ENCODE assay signal across 1 cellular context in the genomic region with DNA sequence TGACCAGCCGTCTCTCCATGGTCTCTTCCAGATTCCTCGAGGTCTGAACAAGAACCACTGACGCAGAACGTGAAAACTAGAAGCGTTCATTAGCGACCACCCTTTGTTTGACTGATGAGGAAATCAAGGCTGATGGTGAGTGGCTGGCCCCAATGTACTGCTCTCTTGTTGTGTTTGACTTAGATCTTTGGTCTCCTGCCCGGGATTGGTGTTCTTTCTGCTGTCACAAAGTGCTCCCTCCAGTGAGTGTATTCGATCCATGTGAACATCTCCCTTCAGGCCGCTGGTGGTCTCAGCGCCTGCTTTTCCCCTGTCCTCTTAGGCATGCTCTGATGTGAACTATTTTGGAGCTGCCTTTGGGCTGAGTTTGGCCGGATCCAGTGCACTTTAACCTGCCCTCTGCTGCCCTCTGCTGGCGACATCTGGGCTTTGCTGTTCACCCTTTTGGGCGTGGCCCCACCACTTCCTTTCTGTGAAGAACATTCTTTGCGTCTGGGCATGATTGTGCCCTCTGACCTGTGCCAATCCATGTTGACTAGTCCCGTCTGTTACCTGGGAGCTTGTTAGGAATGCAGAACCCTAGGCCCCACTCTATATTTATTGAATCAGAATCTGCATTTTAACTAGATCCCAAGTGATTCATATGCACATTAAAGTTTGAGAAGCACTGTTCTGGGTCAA.
A peak's percentile ranks its signal among the peaks of the same experiment; 100 is the strongest.
TF ChIP-seq lines count a peak whose summit lies in the region.

No MANE protein-coding gene starts in this region.

TF ChIP-seq in HepG2, 621 proteins besides CTCF, POLR2A, EP300 and RAD21 (continued from another document and continues in another):
- TF ChIP-seq, protein P1, sequence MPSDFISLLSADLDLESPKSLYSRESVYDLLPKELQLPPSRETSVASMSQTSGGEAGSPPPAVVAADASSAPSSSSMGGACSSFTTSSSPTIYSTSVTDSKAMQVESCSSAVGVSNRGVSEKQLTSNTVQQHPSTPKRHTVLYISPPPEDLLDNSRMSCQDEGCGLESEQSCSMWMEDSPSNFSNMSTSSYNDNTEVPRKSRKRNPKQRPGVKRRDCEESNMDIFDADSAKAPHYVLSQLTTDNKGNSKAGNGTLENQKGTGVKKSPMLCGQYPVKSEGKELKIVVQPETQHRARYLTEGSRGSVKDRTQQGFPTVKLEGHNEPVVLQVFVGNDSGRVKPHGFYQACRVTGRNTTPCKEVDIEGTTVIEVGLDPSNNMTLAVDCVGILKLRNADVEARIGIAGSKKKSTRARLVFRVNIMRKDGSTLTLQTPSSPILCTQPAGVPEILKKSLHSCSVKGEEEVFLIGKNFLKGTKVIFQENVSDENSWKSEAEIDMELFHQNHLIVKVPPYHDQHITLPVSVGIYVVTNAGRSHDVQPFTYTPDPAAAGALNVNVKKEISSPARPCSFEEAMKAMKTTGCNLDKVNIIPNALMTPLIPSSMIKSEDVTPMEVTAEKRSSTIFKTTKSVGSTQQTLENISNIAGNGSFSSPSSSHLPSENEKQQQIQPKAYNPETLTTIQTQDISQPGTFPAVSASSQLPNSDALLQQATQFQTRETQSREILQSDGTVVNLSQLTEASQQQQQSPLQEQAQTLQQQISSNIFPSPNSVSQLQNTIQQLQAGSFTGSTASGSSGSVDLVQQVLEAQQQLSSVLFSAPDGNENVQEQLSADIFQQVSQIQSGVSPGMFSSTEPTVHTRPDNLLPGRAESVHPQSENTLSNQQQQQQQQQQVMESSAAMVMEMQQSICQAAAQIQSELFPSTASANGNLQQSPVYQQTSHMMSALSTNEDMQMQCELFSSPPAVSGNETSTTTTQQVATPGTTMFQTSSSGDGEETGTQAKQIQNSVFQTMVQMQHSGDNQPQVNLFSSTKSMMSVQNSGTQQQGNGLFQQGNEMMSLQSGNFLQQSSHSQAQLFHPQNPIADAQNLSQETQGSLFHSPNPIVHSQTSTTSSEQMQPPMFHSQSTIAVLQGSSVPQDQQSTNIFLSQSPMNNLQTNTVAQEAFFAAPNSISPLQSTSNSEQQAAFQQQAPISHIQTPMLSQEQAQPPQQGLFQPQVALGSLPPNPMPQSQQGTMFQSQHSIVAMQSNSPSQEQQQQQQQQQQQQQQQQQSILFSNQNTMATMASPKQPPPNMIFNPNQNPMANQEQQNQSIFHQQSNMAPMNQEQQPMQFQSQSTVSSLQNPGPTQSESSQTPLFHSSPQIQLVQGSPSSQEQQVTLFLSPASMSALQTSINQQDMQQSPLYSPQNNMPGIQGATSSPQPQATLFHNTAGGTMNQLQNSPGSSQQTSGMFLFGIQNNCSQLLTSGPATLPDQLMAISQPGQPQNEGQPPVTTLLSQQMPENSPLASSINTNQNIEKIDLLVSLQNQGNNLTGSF (CRISPR knock-in tag; IDR thresholded peaks at IDR 0.05), result no peak
- TF ChIP-seq DNMT1 (CRISPR knock-in tag; IDR thresholded peaks at IDR 0.05), result peak; percentile 99
- TF ChIP-seq, protein P2, sequence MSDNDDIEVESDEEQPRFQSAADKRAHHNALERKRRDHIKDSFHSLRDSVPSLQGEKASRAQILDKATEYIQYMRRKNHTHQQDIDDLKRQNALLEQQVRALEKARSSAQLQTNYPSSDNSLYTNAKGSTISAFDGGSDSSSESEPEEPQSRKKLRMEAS (IDR thresholded peaks at IDR 0.05), result peak; percentile 79
- TF ChIP-seq, protein P3, sequence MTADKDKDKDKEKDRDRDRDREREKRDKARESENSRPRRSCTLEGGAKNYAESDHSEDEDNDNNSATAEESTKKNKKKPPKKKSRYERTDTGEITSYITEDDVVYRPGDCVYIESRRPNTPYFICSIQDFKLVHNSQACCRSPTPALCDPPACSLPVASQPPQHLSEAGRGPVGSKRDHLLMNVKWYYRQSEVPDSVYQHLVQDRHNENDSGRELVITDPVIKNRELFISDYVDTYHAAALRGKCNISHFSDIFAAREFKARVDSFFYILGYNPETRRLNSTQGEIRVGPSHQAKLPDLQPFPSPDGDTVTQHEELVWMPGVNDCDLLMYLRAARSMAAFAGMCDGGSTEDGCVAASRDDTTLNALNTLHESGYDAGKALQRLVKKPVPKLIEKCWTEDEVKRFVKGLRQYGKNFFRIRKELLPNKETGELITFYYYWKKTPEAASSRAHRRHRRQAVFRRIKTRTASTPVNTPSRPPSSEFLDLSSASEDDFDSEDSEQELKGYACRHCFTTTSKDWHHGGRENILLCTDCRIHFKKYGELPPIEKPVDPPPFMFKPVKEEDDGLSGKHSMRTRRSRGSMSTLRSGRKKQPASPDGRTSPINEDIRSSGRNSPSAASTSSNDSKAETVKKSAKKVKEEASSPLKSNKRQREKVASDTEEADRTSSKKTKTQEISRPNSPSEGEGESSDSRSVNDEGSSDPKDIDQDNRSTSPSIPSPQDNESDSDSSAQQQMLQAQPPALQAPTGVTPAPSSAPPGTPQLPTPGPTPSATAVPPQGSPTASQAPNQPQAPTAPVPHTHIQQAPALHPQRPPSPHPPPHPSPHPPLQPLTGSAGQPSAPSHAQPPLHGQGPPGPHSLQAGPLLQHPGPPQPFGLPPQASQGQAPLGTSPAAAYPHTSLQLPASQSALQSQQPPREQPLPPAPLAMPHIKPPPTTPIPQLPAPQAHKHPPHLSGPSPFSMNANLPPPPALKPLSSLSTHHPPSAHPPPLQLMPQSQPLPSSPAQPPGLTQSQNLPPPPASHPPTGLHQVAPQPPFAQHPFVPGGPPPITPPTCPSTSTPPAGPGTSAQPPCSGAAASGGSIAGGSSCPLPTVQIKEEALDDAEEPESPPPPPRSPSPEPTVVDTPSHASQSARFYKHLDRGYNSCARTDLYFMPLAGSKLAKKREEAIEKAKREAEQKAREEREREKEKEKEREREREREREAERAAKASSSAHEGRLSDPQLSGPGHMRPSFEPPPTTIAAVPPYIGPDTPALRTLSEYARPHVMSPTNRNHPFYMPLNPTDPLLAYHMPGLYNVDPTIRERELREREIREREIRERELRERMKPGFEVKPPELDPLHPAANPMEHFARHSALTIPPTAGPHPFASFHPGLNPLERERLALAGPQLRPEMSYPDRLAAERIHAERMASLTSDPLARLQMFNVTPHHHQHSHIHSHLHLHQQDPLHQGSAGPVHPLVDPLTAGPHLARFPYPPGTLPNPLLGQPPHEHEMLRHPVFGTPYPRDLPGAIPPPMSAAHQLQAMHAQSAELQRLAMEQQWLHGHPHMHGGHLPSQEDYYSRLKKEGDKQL (CRISPR knock-in tag; IDR thresholded peaks at IDR 0.05; ENCODE audit: low read depth), result no peak
- TF ChIP-seq CCAR2 (optimal IDR thresholded peaks at IDR 0.05; ENCODE audit: low read depth, low read length), result peak; percentile 24
- peak; percentile 46 for TF ChIP-seq CEBPG (CRISPR knock-in tag; IDR thresholded peaks at IDR 0.05)
- no peak for TF ChIP-seq NR3C1 (CRISPR knock-in tag; IDR thresholded peaks at IDR 0.05)
- no peak for TF ChIP-seq HMGA1 (CRISPR knock-in tag; conservative IDR thresholded peaks at IDR 0.05)
- peak; percentile 93 for TF ChIP-seq KAT8 (CRISPR knock-in tag; IDR thresholded peaks at IDR 0.05)
- TF ChIP-seq ZNF326 (CRISPR knock-in tag; IDR thresholded peaks at IDR 0.05; ENCODE audit: borderline replicate concordance), result no peak
- TF ChIP-seq NR2C2 (CRISPR knock-in tag; IDR thresholded peaks at IDR 0.05; ENCODE audit: borderline replicate concordance), result peak; percentile 86
- TF ChIP-seq NR2F1 (CRISPR knock-in tag; IDR thresholded peaks at IDR 0.05), result peak; percentile 70 to 77; a peak in 3 of 4 replicates
- no peak for TF ChIP-seq SNRNP70 (IDR thresholded peaks at IDR 0.05; ENCODE audit: low read depth, low read length)
- peak; percentile 39; the same call in 1 of the 2 replicates for TF ChIP-seq FOXK1 (CRISPR knock-in tag; IDR thresholded peaks at IDR 0.05; ENCODE audit: borderline replicate concordance, low read depth)
- TF ChIP-seq JUND (CRISPR knock-in tag; IDR thresholded peaks at IDR 0.05), result no peak
- TF ChIP-seq ZNF674 (CRISPR knock-in tag; IDR thresholded peaks at IDR 0.05; ENCODE audit: low read depth), result no peak
- peak; percentile 7; the same call in 1 of the 2 replicates for TF ChIP-seq ZNF766 (CRISPR knock-in tag; IDR thresholded peaks at IDR 0.05; ENCODE audit: borderline replicate concordance)
- no peak for TF ChIP-seq SP1 (IDR thresholded peaks at IDR 0.05)
- peak; percentile 91 for TF ChIP-seq SP1 (CRISPR knock-in tag; IDR thresholded peaks at IDR 0.05)
- no peak for TF ChIP-seq HDAC1 (CRISPR knock-in tag; IDR thresholded peaks at IDR 0.05)
- TF ChIP-seq NPAS2 (CRISPR knock-in tag; IDR thresholded peaks at IDR 0.05; ENCODE audit: borderline replicate concordance), result no peak
- TF ChIP-seq ZSCAN30 (CRISPR knock-in tag; IDR thresholded peaks at IDR 0.05), result no peak
- no peak for TF ChIP-seq SMARCE1 (IDR thresholded peaks at IDR 0.05; ENCODE audit: borderline replicate concordance)
- TF ChIP-seq PRPF4 (IDR thresholded peaks at IDR 0.05; ENCODE audit: low read depth, low read length, poor library complexity, severe bottlenecking), result no peak
- TF ChIP-seq, protein P4, sequence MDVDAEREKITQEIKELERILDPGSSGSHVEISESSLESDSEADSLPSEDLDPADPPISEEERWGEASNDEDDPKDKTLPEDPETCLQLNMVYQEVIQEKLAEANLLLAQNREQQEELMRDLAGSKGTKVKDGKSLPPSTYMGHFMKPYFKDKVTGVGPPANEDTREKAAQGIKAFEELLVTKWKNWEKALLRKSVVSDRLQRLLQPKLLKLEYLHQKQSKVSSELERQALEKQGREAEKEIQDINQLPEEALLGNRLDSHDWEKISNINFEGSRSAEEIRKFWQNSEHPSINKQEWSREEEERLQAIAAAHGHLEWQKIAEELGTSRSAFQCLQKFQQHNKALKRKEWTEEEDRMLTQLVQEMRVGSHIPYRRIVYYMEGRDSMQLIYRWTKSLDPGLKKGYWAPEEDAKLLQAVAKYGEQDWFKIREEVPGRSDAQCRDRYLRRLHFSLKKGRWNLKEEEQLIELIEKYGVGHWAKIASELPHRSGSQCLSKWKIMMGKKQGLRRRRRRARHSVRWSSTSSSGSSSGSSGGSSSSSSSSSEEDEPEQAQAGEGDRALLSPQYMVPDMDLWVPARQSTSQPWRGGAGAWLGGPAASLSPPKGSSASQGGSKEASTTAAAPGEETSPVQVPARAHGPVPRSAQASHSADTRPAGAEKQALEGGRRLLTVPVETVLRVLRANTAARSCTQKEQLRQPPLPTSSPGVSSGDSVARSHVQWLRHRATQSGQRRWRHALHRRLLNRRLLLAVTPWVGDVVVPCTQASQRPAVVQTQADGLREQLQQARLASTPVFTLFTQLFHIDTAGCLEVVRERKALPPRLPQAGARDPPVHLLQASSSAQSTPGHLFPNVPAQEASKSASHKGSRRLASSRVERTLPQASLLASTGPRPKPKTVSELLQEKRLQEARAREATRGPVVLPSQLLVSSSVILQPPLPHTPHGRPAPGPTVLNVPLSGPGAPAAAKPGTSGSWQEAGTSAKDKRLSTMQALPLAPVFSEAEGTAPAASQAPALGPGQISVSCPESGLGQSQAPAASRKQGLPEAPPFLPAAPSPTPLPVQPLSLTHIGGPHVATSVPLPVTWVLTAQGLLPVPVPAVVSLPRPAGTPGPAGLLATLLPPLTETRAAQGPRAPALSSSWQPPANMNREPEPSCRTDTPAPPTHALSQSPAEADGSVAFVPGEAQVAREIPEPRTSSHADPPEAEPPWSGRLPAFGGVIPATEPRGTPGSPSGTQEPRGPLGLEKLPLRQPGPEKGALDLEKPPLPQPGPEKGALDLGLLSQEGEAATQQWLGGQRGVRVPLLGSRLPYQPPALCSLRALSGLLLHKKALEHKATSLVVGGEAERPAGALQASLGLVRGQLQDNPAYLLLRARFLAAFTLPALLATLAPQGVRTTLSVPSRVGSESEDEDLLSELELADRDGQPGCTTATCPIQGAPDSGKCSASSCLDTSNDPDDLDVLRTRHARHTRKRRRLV (CRISPR knock-in tag; IDR thresholded peaks at IDR 0.05), result no peak
- TF ChIP-seq SOX13 (IDR thresholded peaks at IDR 0.05), result no peak
- TF ChIP-seq SOX13 (CRISPR knock-in tag; conservative IDR thresholded peaks at IDR 0.05 in 1 of 2, IDR thresholded peaks at IDR 0.05 in 1 of 2), result peak in 1 of 2 experiments; percentile 67; a peak in 3 of 4 replicates
- TF ChIP-seq ZMYM2 (CRISPR knock-in tag; IDR thresholded peaks at IDR 0.05), result peak; percentile 82; the same call in 1 of the 2 replicates
- no peak; the same call in 1 of the 2 replicates for TF ChIP-seq ZNF235 (CRISPR knock-in tag; IDR thresholded peaks at IDR 0.05; ENCODE audit: borderline replicate concordance)
- TF ChIP-seq REXO4 (CRISPR knock-in tag; IDR thresholded peaks at IDR 0.05; ENCODE audit: borderline replicate concordance), result no peak
- peak; percentile 93; the same call in 1 of the 2 replicates for TF ChIP-seq ZNF124 (CRISPR knock-in tag; IDR thresholded peaks at IDR 0.05)
- TF ChIP-seq ZNF441 (CRISPR knock-in tag; IDR thresholded peaks at IDR 0.05; ENCODE audit: borderline replicate concordance), result peak; percentile 48; the same call in 1 of the 2 replicates
- TF ChIP-seq ZBTB7A (CRISPR knock-in tag; IDR thresholded peaks at IDR 0.05), result no peak
- TF ChIP-seq, protein P5, sequence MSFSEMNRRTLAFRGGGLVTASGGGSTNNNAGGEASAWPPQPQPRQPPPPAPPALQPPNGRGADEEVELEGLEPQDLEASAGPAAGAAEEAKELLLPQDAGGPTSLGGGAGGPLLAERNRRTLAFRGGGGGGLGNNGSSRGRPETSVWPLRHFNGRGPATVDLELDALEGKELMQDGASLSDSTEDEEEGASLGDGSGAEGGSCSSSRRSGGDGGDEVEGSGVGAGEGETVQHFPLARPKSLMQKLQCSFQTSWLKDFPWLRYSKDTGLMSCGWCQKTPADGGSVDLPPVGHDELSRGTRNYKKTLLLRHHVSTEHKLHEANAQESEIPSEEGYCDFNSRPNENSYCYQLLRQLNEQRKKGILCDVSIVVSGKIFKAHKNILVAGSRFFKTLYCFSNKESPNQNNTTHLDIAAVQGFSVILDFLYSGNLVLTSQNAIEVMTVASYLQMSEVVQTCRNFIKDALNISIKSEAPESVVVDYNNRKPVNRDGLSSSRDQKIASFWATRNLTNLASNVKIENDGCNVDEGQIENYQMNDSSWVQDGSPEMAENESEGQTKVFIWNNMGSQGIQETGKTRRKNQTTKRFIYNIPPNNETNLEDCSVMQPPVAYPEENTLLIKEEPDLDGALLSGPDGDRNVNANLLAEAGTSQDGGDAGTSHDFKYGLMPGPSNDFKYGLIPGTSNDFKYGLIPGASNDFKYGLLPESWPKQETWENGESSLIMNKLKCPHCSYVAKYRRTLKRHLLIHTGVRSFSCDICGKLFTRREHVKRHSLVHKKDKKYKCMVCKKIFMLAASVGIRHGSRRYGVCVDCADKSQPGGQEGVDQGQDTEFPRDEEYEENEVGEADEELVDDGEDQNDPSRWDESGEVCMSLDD (CRISPR knock-in tag; IDR thresholded peaks at IDR 0.05; ENCODE audit: borderline replicate concordance), result no peak
- TF ChIP-seq, protein P6, sequence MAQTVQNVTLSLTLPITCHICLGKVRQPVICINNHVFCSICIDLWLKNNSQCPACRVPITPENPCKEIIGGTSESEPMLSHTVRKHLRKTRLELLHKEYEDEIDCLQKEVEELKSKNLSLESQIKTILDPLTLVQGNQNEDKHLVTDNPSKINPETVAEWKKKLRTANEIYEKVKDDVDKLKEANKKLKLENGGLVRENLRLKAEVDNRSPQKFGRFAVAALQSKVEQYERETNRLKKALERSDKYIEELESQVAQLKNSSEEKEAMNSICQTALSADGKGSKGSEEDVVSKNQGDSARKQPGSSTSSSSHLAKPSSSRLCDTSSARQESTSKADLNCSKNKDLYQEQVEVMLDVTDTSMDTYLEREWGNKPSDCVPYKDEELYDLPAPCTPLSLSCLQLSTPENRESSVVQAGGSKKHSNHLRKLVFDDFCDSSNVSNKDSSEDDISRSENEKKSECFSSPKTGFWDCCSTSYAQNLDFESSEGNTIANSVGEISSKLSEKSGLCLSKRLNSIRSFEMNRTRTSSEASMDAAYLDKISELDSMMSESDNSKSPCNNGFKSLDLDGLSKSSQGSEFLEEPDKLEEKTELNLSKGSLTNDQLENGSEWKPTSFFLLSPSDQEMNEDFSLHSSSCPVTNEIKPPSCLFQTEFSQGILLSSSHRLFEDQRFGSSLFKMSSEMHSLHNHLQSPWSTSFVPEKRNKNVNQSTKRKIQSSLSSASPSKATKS (CRISPR knock-in tag; IDR thresholded peaks at IDR 0.05), result no peak
- no peak for TF ChIP-seq RFX1 (IDR thresholded peaks at IDR 0.05)
- no peak for TF ChIP-seq PLRG1 (conservative IDR thresholded peaks at IDR 0.05)
- TF ChIP-seq KDM6A (CRISPR knock-in tag; IDR thresholded peaks at IDR 0.05; ENCODE audit: low read depth), result no peak
- no peak for TF ChIP-seq SRF (IDR thresholded peaks at IDR 0.05; ENCODE audit: low read depth, low read length)
